8 cellular contexts compared by ENCODE assay signal in genomic region chr2:162317910-162318279, GRCh38. TPM values are rescaled to one million over a fixed set of nuclear protein-coding genes. Genes with fewer than 3 reads are reported as not detected.
DNase-seq lines count a peak whose midpoint lies in the region; ATAC-seq and TF ChIP-seq lines count a peak whose summit lies in the region.

No MANE protein-coding gene starts in this region.

- in situ Hi-C loops in SK-MEL-5 (cut with HindIII; ENCODE audit: low pct_unique_long_range_greater_than_20kb, low sequenced_read_pairs), result no loop called here
- in situ Hi-C loops in brain microvascular endothelial cell (cut with HindIII; ENCODE audit: low pct_ligation_motif_present, low sequenced_read_pairs), result no loop called here

- peaks cover 16% of the 10 kb centered on the region for H3K36me3 Mint-ChIP-seq in stimulated activated effector memory CD8-positive, alpha-beta T cell treated with anti-CD3 and anti-CD28 coated beads, Interleukin-12 subunit alpha, Interleukin-12 subunit beta, amount 100 ng/mL, for 72 hours

- DNase-seq in activated CD4-positive, CD25-positive, alpha-beta regulatory T cell (lab: John Stamatoyannopoulos, UW), result no peak
- DNase-seq in SK-MEL-5 (ENCODE audit: low read depth, low spot score), result peak; percentile 20
- peak; percentile 5 for DNase-seq in brain microvascular endothelial cell
- peak; percentile 54 for DNase-seq in kidney tubule cell (ENCODE audit: low spot score)
- DNase-seq in stimulated activated effector memory CD8-positive, alpha-beta T cell treated with anti-CD3 and anti-CD28 coated beads, Interleukin-12 subunit alpha, Interleukin-12 subunit beta, amount 100 ng/mL, for 72 hours (ENCODE audit: low spot score in 2 of 2), result peak; percentile 21 to 70
- no peak for DNase-seq in HPDE6-E6E7 (ENCODE audit: extremely low spot score)

- H3K4me3 Mint-ChIP-seq in stimulated activated effector memory CD8-positive, alpha-beta T cell treated with anti-CD3 and anti-CD28 coated beads, Interleukin-12 subunit alpha, Interleukin-12 subunit beta, amount 100 ng/mL, for 72 hours, result peak overlapping the region; percentile 92

- no peaks in the 10 kb centered on the region for H3K36me3 ChIP-seq in brain microvascular endothelial cell (replicated peaks)

- peak overlapping the region; percentile 74 for H3K4me3 ChIP-seq in brain microvascular endothelial cell (ENCODE audit: low read depth, low read length)

- no peak overlapping the region for H3K27ac ChIP-seq in brain microvascular endothelial cell

- no peaks in the 10 kb centered on the region for H3K9me3 Mint-ChIP-seq in stimulated activated effector memory CD8-positive, alpha-beta T cell treated with anti-CD3 and anti-CD28 coated beads, Interleukin-12 subunit alpha, Interleukin-12 subunit beta, amount 100 ng/mL, for 72 hours

- ATAC-seq in activated CD4-positive, CD25-positive, alpha-beta regulatory T cell treated with anti-CD3 and anti-CD28 coated beads, Interleukin-2, amount 50 U/mL, for 24 hours, result peak; percentile 2
- peak; percentile 4 for ATAC-seq in HG03064 (IDR thresholded peaks at IDR 0.05; ENCODE audit: low read depth, unreplicated experiment)
- peak; percentile 22 for ATAC-seq in stimulated activated effector memory CD8-positive, alpha-beta T cell treated with anti-CD3 and anti-CD28 coated beads, Interleukin-12 subunit alpha, Interleukin-12 subunit beta, amount 100 ng/mL, for 72 hours

- H3K27ac Mint-ChIP-seq in stimulated activated effector memory CD8-positive, alpha-beta T cell treated with anti-CD3 and anti-CD28 coated beads, Interleukin-12 subunit alpha, Interleukin-12 subunit beta, amount 100 ng/mL, for 72 hours, result peak overlapping the region; percentile 99

- no peaks in the 10 kb centered on the region for H3K27me3 ChIP-seq in brain microvascular endothelial cell (replicated peaks)

- TF ChIP-seq CTCF in brain microvascular endothelial cell (IDR thresholded peaks at IDR 0.05; ENCODE audit: low read depth, low read length, missing control alignments), result no peak

- peaks cover 55% of the 10 kb centered on the region for H3K4me1 Mint-ChIP-seq in stimulated activated effector memory CD8-positive, alpha-beta T cell treated with anti-CD3 and anti-CD28 coated beads, Interleukin-12 subunit alpha, Interleukin-12 subunit beta, amount 100 ng/mL, for 72 hours

RNA-seq across cellular contexts. Expression of gene IFIH1, which starts 0.6 kb away (rescaled TPM):
- 3.6 and 4.2 TPM in 2 replicates for total RNA-seq in SK-MEL-5 (2014; rRNA removed; shearing (Covaris generic))
- polyA plus RNA-seq in SK-MEL-5 (2015; cell fraction: cytosol; rRNA removed), result 3.9 and 4.1 TPM in 2 replicates
- 2.5 and 3.0 TPM in 2 replicates for polyA plus RNA-seq in SK-MEL-5 (2015; cell fraction: nucleus; rRNA removed)

RNA-seq across cellular contexts. Expression of gene GCA, which starts 26.0 kb away (rescaled TPM):
- total RNA-seq in SK-MEL-5 (2014; rRNA removed; shearing (Covaris generic)), result 5.6 and 5.7 TPM in 2 replicates
- polyA plus RNA-seq in SK-MEL-5 (2015; cell fraction: cytosol; rRNA removed), result 5.3 and 5.9 TPM in 2 replicates
- polyA plus RNA-seq in SK-MEL-5 (2015; cell fraction: nucleus; rRNA removed), result 44.8 and 45.3 TPM in 2 replicates

Comparison
In these comparisons a context has a peak if more than half of its experiments do, and no peak if none do; other contexts are left out.
1. DNase-seq: peak in SK-MEL-5 (single experiment), brain microvascular endothelial cell (single experiment), kidney tubule cell (single experiment) and stimulated activated effector memory CD8-positive, alpha-beta T cell treated with anti-CD3 and anti-CD28 coated beads, Interleukin-12 subunit alpha, Interleukin-12 subunit beta, amount 100 ng/mL, for 72 hours (2 of 2); none in activated CD4-positive, CD25-positive, alpha-beta regulatory T cell (0 of 4) and HPDE6-E6E7 (single experiment).
2. Peak in every context shown above with its lines, with median percentiles within 50 percentile points of each other: ATAC-seq.